12 cellular contexts compared by ENCODE assay signal in the genomic region with DNA sequence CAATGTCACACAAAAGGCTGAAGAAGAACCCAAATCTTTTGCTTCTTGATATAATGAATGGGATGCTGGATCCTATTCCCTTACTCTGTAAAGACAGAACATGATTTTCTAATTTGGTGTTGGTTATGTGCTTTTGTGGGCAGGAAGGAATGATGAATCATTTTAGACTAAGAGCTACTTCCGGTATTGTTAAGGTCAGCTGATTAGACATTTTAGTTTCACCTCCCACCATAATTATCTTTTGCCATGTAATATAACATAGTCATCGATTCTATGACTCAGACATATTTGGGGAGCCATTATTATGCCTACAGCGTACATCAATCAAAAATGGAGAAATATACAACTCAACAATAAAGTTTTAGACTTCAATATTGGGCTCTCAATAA.
DNase-seq lines count a peak whose midpoint lies in the region; ATAC-seq, FAIRE-seq and TF ChIP-seq lines count a peak whose summit lies in the region.
"Had no signal": no experiment of that assay in that cellular context is flagged by ENCODE, and none has a peak within 500 bp of the region (broad histone marks: within the 10 kb centered on the region; RNA-seq: fewer than 3 reads in every experiment).

No MANE protein-coding gene starts in this region.

- H3K27ac ChIP-seq in CD4-positive, alpha-beta T cell (ENCODE audit: low read depth, low read length), result no peak overlapping the region
- H3K27ac ChIP-seq in upper lobe of left lung, result no peak overlapping the region

- FAIRE-seq in GM19239 (lab: Jason Lieb, UNC), result peak; percentile 68

- no peak for TF ChIP-seq EP300 in upper lobe of left lung (IDR thresholded peaks at IDR 0.05)

- H3K27me3 Mint-ChIP-seq in CD4-positive, alpha-beta T cell, result no peaks in the 10 kb centered on the region

- peaks cover 18% of the 10 kb centered on the region for H3K4me1 Mint-ChIP-seq in CD4-positive, alpha-beta T cell (ENCODE audit: low read depth)
- H3K4me1 Mint-ChIP-seq: nephron had no signal

- H3K36me3 Mint-ChIP-seq in CD4-positive, alpha-beta T cell (ENCODE audit: low read depth), result no peaks in the 10 kb centered on the region

- H3K4me3 ChIP-seq in fibroblast of mammary gland (ENCODE audit: control insufficient read depth, low read depth, low read length) (no peak overlapping the region), upper lobe of left lung (no peak overlapping the region)

- no peaks in the 10 kb centered on the region for H3K9me3 Mint-ChIP-seq in CD4-positive, alpha-beta T cell
- H3K9me3 Mint-ChIP-seq: nephron had no signal

- no peak for TF ChIP-seq POLR2A in upper lobe of left lung (IDR thresholded peaks at IDR 0.05)

- DNase-seq in AG08395 (ENCODE audit: low spot score) (peak; percentile 50), GM19239 (ENCODE audit: insufficient read length, low spot score) (no peak), RPMI7951 (ENCODE audit: low read depth) (peak; percentile 74), fibroblast of mammary gland (ENCODE audit: low read depth) (peak; percentile 75), upper lobe of left lung (no peak)
- no peak for DNase-seq in CD4-positive, alpha-beta T cell
- DNase-seq: activated CD8-positive, alpha-beta memory T cell treated with anti-CD3 and anti-CD28 coated beads, Interleukin-2, amount 50 U/mL, for 4 hours; COR-L47; stimulated activated CD4-positive, alpha-beta T cell treated with anti-CD3 and anti-CD28 coated beads, Interleukin-2, amount 100 ng/mL, for 48 hours had no signal

- H3K9me3 ChIP-seq in CD4-positive, alpha-beta T cell (ENCODE audit: control insufficient read depth, low read length), result no peaks in the 10 kb centered on the region
- H3K9me3 ChIP-seq in upper lobe of left lung, result no peaks in the 10 kb centered on the region

- intact Hi-C loops in CD4-positive, alpha-beta T cell (cut with DNase I, micrococcal nuclease), result no loop called here

- H3K27ac Mint-ChIP-seq in CD4-positive, alpha-beta T cell, result no peak overlapping the region

- H3K4me1 ChIP-seq in upper lobe of left lung, result no peaks in the 10 kb centered on the region

- WGBS in upper lobe of left lung, 2 donors, result 52 to 56% methylated on average over 3 of the region's 3 CpGs

- TF ChIP-seq CTCF in fibroblast of mammary gland (conservative IDR thresholded peaks at IDR 0.05; ENCODE audit: control insufficient read depth, insufficient read depth, low read depth, low read length) (no peak), upper lobe of left lung (IDR thresholded peaks at IDR 0.05) (no peak)
- no peak for TF ChIP-seq CTCF in CD4-positive, alpha-beta T cell (IDR thresholded peaks at IDR 0.05)

- POLR2A ChIA-PET in CD4-positive, alpha-beta T cell (lab: Charles Lee), result no interaction called here

- CTCF ChIA-PET in CD4-positive, alpha-beta T cell (lab: Charles Lee), result no interaction called here

- ATAC-seq in CD4-positive, alpha-beta T cell (ENCODE audit: poor library complexity), result no peak
- ATAC-seq in upper lobe of left lung (ENCODE audit: low FRiP score in 2 of 2) (no peak), HG03196 (IDR thresholded peaks at IDR 0.05; ENCODE audit: unreplicated experiment) (no peak), GM19023 (IDR thresholded peaks at IDR 0.05; ENCODE audit: unreplicated experiment) (no peak)

- H3K4me3 Mint-ChIP-seq in CD4-positive, alpha-beta T cell, result no peak overlapping the region
- H3K4me3 Mint-ChIP-seq: nephron had no signal

- H3K36me3 ChIP-seq in upper lobe of left lung, result no peaks in the 10 kb centered on the region

- H3K27me3 ChIP-seq in CD4-positive, alpha-beta T cell (ENCODE audit: control insufficient read depth, insufficient read depth, low read length), result no peaks in the 10 kb centered on the region
- H3K27me3 ChIP-seq in upper lobe of left lung, result no peaks in the 10 kb centered on the region

Comparison
In these comparisons a context has a peak if more than half of its experiments do, and no peak if none do; other contexts are left out.
1. DNase-seq: peak in AG08395 (single experiment), RPMI7951 (single experiment) and fibroblast of mammary gland (single experiment); none in GM19239 (single experiment), CD4-positive, alpha-beta T cell (0 of 10) and upper lobe of left lung (0 of 2).